ENCODE assay signal across 22 cellular contexts in the genomic region with DNA sequence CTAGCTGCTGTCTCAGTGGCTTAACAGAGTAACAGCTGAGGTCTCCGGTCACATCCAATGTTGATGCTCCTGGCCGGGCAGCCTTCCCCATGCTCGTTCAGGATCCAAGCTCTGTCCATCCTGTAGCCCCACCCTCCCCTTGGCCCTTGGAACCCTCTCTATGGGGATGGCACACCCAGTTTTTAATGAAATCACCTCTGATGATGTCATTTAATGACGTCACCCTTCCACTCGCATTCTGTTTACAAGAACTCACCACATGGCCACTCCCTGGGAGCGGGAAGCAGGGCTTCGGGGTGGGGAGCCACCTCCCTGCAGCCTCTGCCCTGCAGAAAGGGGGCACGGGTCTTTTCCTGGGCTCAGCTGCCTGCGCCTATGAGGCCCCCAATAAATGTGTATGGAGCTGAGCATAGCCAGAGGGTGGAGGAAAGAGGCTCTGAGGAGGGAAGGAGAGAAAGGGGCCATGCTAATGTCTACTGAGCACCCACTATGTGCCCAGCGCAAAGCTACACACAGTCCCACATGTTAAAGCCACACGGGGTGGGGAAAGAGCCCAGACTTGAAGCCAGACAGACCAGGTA.
DNase-seq lines count a peak whose midpoint lies in the region; ATAC-seq, FAIRE-seq and TF ChIP-seq lines count a peak whose summit lies in the region.
"Had no signal": no experiment of that assay in that cellular context is flagged by ENCODE, and none has a peak within 500 bp of the region (broad histone marks: within the 10 kb centered on the region; RNA-seq: fewer than 3 reads in every experiment).

No MANE protein-coding gene starts in this region.

- H3K9me3 ChIP-seq in small intestine (ENCODE audit: control insufficient read depth, low read depth), result no peaks in the 10 kb centered on the region
- H3K9me3 ChIP-seq: ascending aorta, BLaER1, colonic mucosa, psoas muscle, upper lobe of left lung had no signal

- no peaks in the 10 kb centered on the region for H3K27me3 ChIP-seq in small intestine (ENCODE audit: control insufficient read depth in 2 of 2, insufficient read depth in 2 of 2, low read length in 2 of 2)
- H3K27me3 ChIP-seq: ascending aorta, BLaER1, colonic mucosa, upper lobe of left lung had no signal

- WGBS in small intestine, 3 donors, result 49 to 59% (median 52%) methylated on average over 11 of the region's 11 CpGs

- no peaks in the 10 kb centered on the region for H3K4me1 ChIP-seq in small intestine (ENCODE audit: control insufficient read depth in 2 of 2, insufficient read depth in 1 of 2, low read depth in 1 of 2, low read length in 1 of 2)
- H3K4me1 ChIP-seq: colonic mucosa, psoas muscle, upper lobe of left lung had no signal

- no peak overlapping the region for H3K27ac Mint-ChIP-seq in osteocyte (ENCODE audit: unreplicated experiment)
- H3K27ac Mint-ChIP-seq: natural killer cell had no signal

- FAIRE-seq in GM12891 (lab: Jason Lieb, UNC), result no peak
- FAIRE-seq in small intestine (lab: Jason Lieb, UNC), result no peak
- FAIRE-seq: GM18507 had no signal

- H3K36me3 Mint-ChIP-seq in osteocyte (ENCODE audit: unreplicated experiment), result no peaks in the 10 kb centered on the region
- H3K36me3 Mint-ChIP-seq: natural killer cell had no signal

- TF ChIP-seq POLR2A in GM12891 (IDR thresholded peaks at IDR 0.05; ENCODE audit: low read depth, low read length), result no peak

- H3K4me1 Mint-ChIP-seq in osteocyte (ENCODE audit: unreplicated experiment), result peaks cover 32% of the 10 kb centered on the region

- H3K4me3 Mint-ChIP-seq in osteocyte (ENCODE audit: unreplicated experiment), result no peak overlapping the region
- H3K4me3 Mint-ChIP-seq: natural killer cell had no signal

- no peaks in the 10 kb centered on the region for H3K27me3 Mint-ChIP-seq in osteocyte (ENCODE audit: unreplicated experiment)

- H3K27ac ChIP-seq in small intestine (ENCODE audit: low read depth in 1 of 2, low read length in 1 of 2), result no peak overlapping the region
- H3K27ac ChIP-seq: ascending aorta, BLaER1, colonic mucosa, psoas muscle, upper lobe of left lung had no signal

- ATAC-seq in esophagus mucosa, result peak; percentile 31
- ATAC-seq: natural killer cell, psoas muscle had no signal

- no peak overlapping the region for H3K4me3 ChIP-seq in small intestine (ENCODE audit: low read depth in 1 of 2, low read length in 2 of 2)
- H3K4me3 ChIP-seq: ascending aorta, BLaER1, colonic mucosa, lung, psoas muscle, upper lobe of left lung had no signal

- no peak for TF ChIP-seq CTCF in osteocyte (IDR thresholded peaks at IDR 0.05)

- peak; percentile 13 for DNase-seq in ELR (ENCODE audit: low read depth)
- peak; percentile 19 for DNase-seq in OCI-M1 (lab: John Stamatoyannopoulos, UW)
- peak; percentile 69 for DNase-seq in osteocyte (ENCODE audit: extremely low spot score, unreplicated experiment)
- no peak for DNase-seq in GM12891 (ENCODE audit: insufficient read length, low spot score)
- no peak for DNase-seq in middle frontal gyrus (ENCODE audit: extremely low spot score, low spot score)
- no peak for DNase-seq in SKM-1 treated with dmso at 0.1 percent for 144 hours (lab: John Stamatoyannopoulos, UW; ENCODE audit: unreplicated experiment)
- DNase-seq in small intestine, result no peak
- DNase-seq: activated naive CD4-positive, alpha-beta T cell treated with Interleukin-2 at 50 U/mL for 16 hours; colonic mucosa; glutamatergic neuron; natural killer cell; NCI-H1930; NCI-H524; psoas muscle; stimulated activated naive CD4-positive, alpha-beta T cell treated with Interleukin-2 at 50 U/mL for 16 hours; T1000; upper lobe of left lung had no signal

- no peaks in the 10 kb centered on the region for H3K9me3 Mint-ChIP-seq in osteocyte (ENCODE audit: unreplicated experiment)
- H3K9me3 Mint-ChIP-seq: natural killer cell had no signal

- no peaks in the 10 kb centered on the region for H3K36me3 ChIP-seq in small intestine (ENCODE audit: control insufficient read depth in 2 of 2, insufficient read depth in 2 of 2, low read length in 2 of 2)
- H3K36me3 ChIP-seq: ascending aorta, BLaER1, colonic mucosa, upper lobe of left lung had no signal

TF ChIP-seq in GM12891, 5 proteins besides CTCF, POLR2A, EP300 and RAD21:
- TF ChIP-seq SPI1 (IDR thresholded peaks at IDR 0.05; ENCODE audit: low read depth, low read length), result no peak
- TF ChIP-seq PAX5 (IDR thresholded peaks at IDR 0.05; ENCODE audit: insufficient read depth, low read length, severe bottlenecking), result no peak
- TF ChIP-seq POLR2AphosphoS5 (IDR thresholded peaks at IDR 0.05; ENCODE audit: low read depth, low read length), result no peak
- TF ChIP-seq TAF1 (IDR thresholded peaks at IDR 0.05; ENCODE audit: low read depth, low read length), result no peak
- TF ChIP-seq POU2F2 (IDR thresholded peaks at IDR 0.05; ENCODE audit: low read depth, low read length), result no peak

Comparison
In these comparisons a context has a peak if more than half of its experiments do, and no peak if none do; other contexts are left out.
1. DNase-seq: peak in ELR (single experiment), OCI-M1 (single experiment) and osteocyte (single experiment); none in GM12891 (single experiment), middle frontal gyrus (single experiment), SKM-1 treated with dmso at 0.1 percent for 144 hours (single experiment) and small intestine (single experiment).